23 cellular contexts compared by ENCODE assay signal in the genomic region with DNA sequence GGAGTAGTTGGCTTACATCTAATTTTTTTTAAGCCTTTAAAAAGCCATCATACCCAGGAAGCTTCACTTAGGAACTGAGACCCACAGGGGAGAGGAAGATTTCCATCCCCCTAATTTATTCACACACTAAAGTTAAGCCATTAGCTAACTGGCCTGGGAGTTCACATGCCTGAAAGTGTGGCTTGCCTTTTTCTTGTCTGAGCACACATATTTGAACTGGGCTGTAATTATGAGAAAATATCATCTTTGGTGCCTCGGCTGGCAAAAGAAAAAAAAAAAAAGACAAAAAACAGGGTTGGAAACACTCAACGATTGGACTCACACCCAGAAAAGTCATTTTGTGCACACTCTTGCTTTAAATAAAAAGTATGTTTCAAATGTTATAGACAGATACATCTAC.
DNase-seq lines count a peak whose midpoint lies in the region; ATAC-seq, FAIRE-seq and TF ChIP-seq lines count a peak whose summit lies in the region.
"Had no signal": no experiment of that assay in that cellular context is flagged by ENCODE, and none has a peak within 500 bp of the region (broad histone marks: within the 10 kb centered on the region; RNA-seq: fewer than 3 reads in every experiment).

No MANE protein-coding gene starts in this region.

- H4K20me1 ChIP-seq in SK-N-SH (ENCODE audit: insufficient read depth) (no peaks in the 10 kb centered on the region), K562 (replicated peaks; ENCODE audit: control insufficient read depth, insufficient read depth, low read length) (no peaks in the 10 kb centered on the region)

- no peaks in the 10 kb centered on the region for H3K9me1 ChIP-seq in K562 (ENCODE audit: control insufficient read depth, insufficient read depth, low read length)

- H3K27me3 ChIP-seq in SK-N-SH (ENCODE audit: insufficient read depth) (no peaks in the 10 kb centered on the region), K562 (ENCODE audit: control insufficient read depth in 2 of 2, insufficient read depth in 2 of 2, low read length in 2 of 2) (no peaks in the 10 kb centered on the region), subcutaneous abdominal adipose tissue (ENCODE audit: control insufficient read depth in 5 of 5, insufficient read depth in 4 of 5, low read length in 5 of 5) (no peaks in the 10 kb centered on the region)
- H3K27me3 ChIP-seq: Peyer's patch, SJCRH30 had no signal

- no TSS peak for BruUV-seq in K562 (replicated peaks; lab: Mats Ljungman, UMichigan)

- H3F3A ChIP-seq in SK-N-SH (replicated peaks; ENCODE audit: insufficient read depth), result peaks cover 3% of the 10 kb centered on the region

- H3K4me2 ChIP-seq in SK-N-SH (no peak overlapping the region), K562 (ENCODE audit: insufficient read depth, low read length) (no peak overlapping the region)

- TF ChIP-seq RAD21 in SK-N-SH (IDR thresholded peaks at IDR 0.05; ENCODE audit: low read length), result no peak
- TF ChIP-seq RAD21 in K562 (CRISPR knock-in tag; conservative IDR thresholded peaks at IDR 0.05 in 1 of 2, IDR thresholded peaks at IDR 0.05 in 1 of 2), result no peak

- H3K36me3 ChIP-seq in SK-N-SH (replicated peaks in 1 of 2; ENCODE audit: control insufficient read depth in 1 of 2, insufficient read depth in 2 of 2, low read length in 1 of 2), result no peaks in the 10 kb centered on the region
- no peaks in the 10 kb centered on the region for H3K36me3 ChIP-seq in K562 (ENCODE audit: control insufficient read depth, insufficient read depth, low read length)
- H3K36me3 ChIP-seq in mesodermal cell (ENCODE audit: control insufficient read depth, insufficient read depth, low read length), result no peaks in the 10 kb centered on the region
- H3K36me3 ChIP-seq in subcutaneous abdominal adipose tissue (ENCODE audit: control insufficient read depth in 5 of 5, insufficient read depth in 5 of 5, low read length in 5 of 5), result no peaks in the 10 kb centered on the region
- H3K36me3 ChIP-seq: Peyer's patch, SJCRH30 had no signal

- H3K9me2 ChIP-seq in SK-N-SH, result no peaks in the 10 kb centered on the region

- no peak for TF ChIP-seq EP300 in SK-N-SH (IDR thresholded peaks at IDR 0.05; ENCODE audit: borderline replicate concordance in 1 of 2, low read depth in 1 of 2, low read length in 1 of 2)
- no peak for TF ChIP-seq EP300 in K562 (IDR thresholded peaks at IDR 0.05; ENCODE audit: low read length)

- no peak overlapping the region for H2AFZ ChIP-seq in SK-N-SH (ENCODE audit: low read depth)
- peak overlapping the region; percentile 88 for H2AFZ ChIP-seq in K562 (ENCODE audit: low read depth, low read length)

- H3K4me3 ChIP-seq in SK-N-SH (ENCODE audit: low read depth in 2 of 2, low read length in 1 of 2) (no peak overlapping the region), K562 (no peak overlapping the region), mesodermal cell (ENCODE audit: extremely low read depth, insufficient read depth, low read length, poor library complexity, severe bottlenecking) (no peak overlapping the region), subcutaneous abdominal adipose tissue (ENCODE audit: low read depth in 1 of 5, low read length in 5 of 5) (no peak overlapping the region)
- H3K4me3 ChIP-seq: Peyer's patch, SJCRH30 had no signal

- H3K9me3 ChIP-seq in SK-N-SH (no peaks in the 10 kb centered on the region), K562 (replicated peaks; ENCODE audit: control insufficient read depth, insufficient read depth, low read depth, low read length) (no peaks in the 10 kb centered on the region), mesodermal cell (ENCODE audit: control insufficient read depth, low read length) (no peaks in the 10 kb centered on the region), subcutaneous abdominal adipose tissue (ENCODE audit: control insufficient read depth in 5 of 5, low read length in 5 of 5) (no peaks in the 10 kb centered on the region)
- H3K9me3 ChIP-seq: Peyer's patch, SJCRH30 had no signal

- ATAC-seq in SK-N-SH treated with all-trans-retinoic acid at 6 μM for 48 hours, result peak; percentile 6; the same call in 2 of the 3 replicates
- ATAC-seq in K562, result no peak
- ATAC-seq in GM21367 (IDR thresholded peaks at IDR 0.05; ENCODE audit: unreplicated experiment), result no peak

- H3K4me1 ChIP-seq in SK-N-SH (ENCODE audit: control insufficient read depth in 1 of 2, insufficient read depth in 2 of 2, low read depth in 1 of 2, low read length in 1 of 2) (peaks cover 9 to 17% of the 10 kb centered on the region in 2 experiments; a peak in 2 of 4 replicates), K562 (replicated peaks in 1 of 2; ENCODE audit: control insufficient read depth in 2 of 2, insufficient read depth in 2 of 2, low read length in 2 of 2) (peaks cover 14 to 56% of the 10 kb centered on the region in 2 experiments), mesodermal cell (ENCODE audit: control insufficient read depth, insufficient read depth, low read length, poor library complexity, severe bottlenecking) (peaks cover 12% of the 10 kb centered on the region), subcutaneous abdominal adipose tissue (ENCODE audit: control insufficient read depth in 5 of 5, insufficient read depth in 5 of 5, low read length in 5 of 5) (peaks cover 0 to 32% (median 11%) of the 10 kb centered on the region in 5 donors)
- H3K4me1 ChIP-seq: SJCRH30 had no signal

- POLR2A ChIA-PET in SK-N-SH (lab: Yijun Ruan, JAX), result no interaction called here
- POLR2A ChIA-PET in K562 (lab: Yijun Ruan, JAX), result interaction anchor here (1.9 kb wide), 1 partner anchor 9 kb away, joined by 5 read pairs; no protein-coding TSS in a partner anchor

- H3K79me2 ChIP-seq in SK-N-SH (ENCODE audit: insufficient read depth) (no peaks in the 10 kb centered on the region), K562 (ENCODE audit: control insufficient read depth, insufficient read depth, low read length) (no peaks in the 10 kb centered on the region; the same call in 2 of the 3 replicates)

- in situ Hi-C loops in K562 (cut with MboI), result loop anchor here (25.0 kb wide), 1 partner anchor 840 kb away; the partner anchor contains the start of gene MAT2B

- intact Hi-C loops in K562 (cut with micrococcal nuclease), result loop anchor here (5.0 kb wide), 1 partner anchor 340 kb away; no protein-coding TSS in a partner anchor

- no peak for TF ChIP-seq POLR2A in K562 (conservative IDR thresholded peaks at IDR 0.05)

- CTCF ChIA-PET in SK-N-SH (lab: Yijun Ruan, JAX) (interaction anchor here (1.0 kb wide), 1 partner anchor 8 kb away, joined by 3 read pairs; no protein-coding TSS in a partner anchor), K562 (lab: Yijun Ruan, JAX; ENCODE audit: low intra/inter-chr PET ratio) (no interaction called here)

- FAIRE-seq in K562 (lab: Jason Lieb, UNC), result no peak
- FAIRE-seq: GM12891 had no signal

- DNase-seq in SK-N-SH, result no peak
- DNase-seq in K562 (ENCODE audit: extremely low read depth in 1 of 4, low spot score in 3 of 4), result no peak
- no peak for DNase-seq in activated CD4-positive, alpha-beta T cell treated with anti-CD3 and anti-CD28 coated beads for 1 hour
- no peak for DNase-seq in NCI-H446 treated with DMSO at 0.1 percent for 48 hours (lab: John Stamatoyannopoulos, UW)
- DNase-seq: Calu3; CD8-positive, alpha-beta memory T cell; DMS153; GOT3; HCEC 1CT; Karpas-422; MV-4-11; NCI-H1694; NCI-H2081; NCI-H2171 treated with DMSO at 0.1 percent for 48 hours; NK-92 treated with Interleukin-12 subunit alpha and Interleukin-12 subunit beta, amount 100 ng/mL, for 24 hours; Peyer's patch; SJCRH30 had no signal

- WGBS in SK-N-SH (ENCODE audit: low lambda C conversion rate), result 4% methylated on average over 2 of the region's 2 CpGs
- WGBS in K562 (ENCODE audit: insufficient coverage, low coverage, missing lambda C conversion rate), result 0% methylated on average over 1 of the region's 2 CpGs
- WGBS in mesodermal cell (ENCODE audit: insufficient coverage in 2 of 2), 2 experiments, result 20% methylated on average over 1 of the region's 2 CpGs; no CpG with 5 or more reads in 1 of the 2 experiments

- H3K9ac ChIP-seq in SK-N-SH (no peak overlapping the region), K562 (ENCODE audit: insufficient read depth in 1 of 2, low read depth in 2 of 2, low read length in 2 of 2) (no peak overlapping the region; a peak in 1 of 4 replicates), subcutaneous abdominal adipose tissue (ENCODE audit: low read length in 5 of 5) (peak overlapping the region in 1 of 5 donors; percentile 24)

- no peak for TF ChIP-seq CTCF in SK-N-SH (IDR thresholded peaks at IDR 0.05)
- TF ChIP-seq CTCF in K562 (IDR thresholded peaks at IDR 0.05 in 2 of 3, conservative IDR thresholded peaks at IDR 0.05 in 1 of 3; ENCODE audit: insufficient read depth in 2 of 3, low read depth in 1 of 3, low read length in 3 of 3), result no peak

- H3K27ac ChIP-seq in SK-N-SH (ENCODE audit: low read depth in 2 of 2, low read length in 1 of 2), result peak overlapping the region in 1 of 2 experiments; percentile 77; a peak in 3 of 4 replicates
- H3K27ac ChIP-seq in K562 (ENCODE audit: extremely low read depth, low read depth, low read length), result peak overlapping the region; percentile 75; the same call in 2 of the 3 replicates
- H3K27ac ChIP-seq in mesodermal cell (ENCODE audit: low read depth, low read length, severe bottlenecking), result peak overlapping the region; percentile 80
- peak overlapping the region; percentile 65 for H3K27ac ChIP-seq in subcutaneous abdominal adipose tissue (ENCODE audit: low read depth, low read length)
- H3K27ac ChIP-seq: C4-2B, Peyer's patch, SJCRH30 had no signal

TF ChIP-seq in SK-N-SH treated with all-trans-retinoic acid at 6 μM for 48 hours, 23 proteins besides CTCF, POLR2A, EP300 and RAD21 (continues in another document):
- no peak for TF ChIP-seq TOX (CRISPR knock-in tag; IDR thresholded peaks at IDR 0.05; ENCODE audit: borderline replicate concordance)

TF ChIP-seq in SK-N-SH, 30 proteins besides CTCF, POLR2A, EP300 and RAD21:
- TF ChIP-seq, protein P1, sequence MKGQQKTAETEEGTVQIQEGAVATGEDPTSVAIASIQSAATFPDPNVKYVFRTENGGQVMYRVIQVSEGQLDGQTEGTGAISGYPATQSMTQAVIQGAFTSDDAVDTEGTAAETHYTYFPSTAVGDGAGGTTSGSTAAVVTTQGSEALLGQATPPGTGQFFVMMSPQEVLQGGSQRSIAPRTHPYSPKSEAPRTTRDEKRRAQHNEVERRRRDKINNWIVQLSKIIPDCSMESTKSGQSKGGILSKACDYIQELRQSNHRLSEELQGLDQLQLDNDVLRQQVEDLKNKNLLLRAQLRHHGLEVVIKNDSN (IDR thresholded peaks at IDR 0.05; ENCODE audit: borderline replicate concordance, low read depth), result no peak

TF ChIP-seq in K562, 482 proteins besides CTCF, POLR2A, EP300 and RAD21:
- TF ChIP-seq ZNF76 (CRISPR knock-in tag; IDR thresholded peaks at IDR 0.05; ENCODE audit: borderline replicate concordance), result no peak
- TF ChIP-seq SMAD4 (CRISPR knock-in tag; conservative IDR thresholded peaks at IDR 0.05), result 0 out of 2 replicates have a peak, but pooled peaks have one; percentile 40
